ENCODE assay signal across 8 cellular contexts in the genomic region with DNA sequence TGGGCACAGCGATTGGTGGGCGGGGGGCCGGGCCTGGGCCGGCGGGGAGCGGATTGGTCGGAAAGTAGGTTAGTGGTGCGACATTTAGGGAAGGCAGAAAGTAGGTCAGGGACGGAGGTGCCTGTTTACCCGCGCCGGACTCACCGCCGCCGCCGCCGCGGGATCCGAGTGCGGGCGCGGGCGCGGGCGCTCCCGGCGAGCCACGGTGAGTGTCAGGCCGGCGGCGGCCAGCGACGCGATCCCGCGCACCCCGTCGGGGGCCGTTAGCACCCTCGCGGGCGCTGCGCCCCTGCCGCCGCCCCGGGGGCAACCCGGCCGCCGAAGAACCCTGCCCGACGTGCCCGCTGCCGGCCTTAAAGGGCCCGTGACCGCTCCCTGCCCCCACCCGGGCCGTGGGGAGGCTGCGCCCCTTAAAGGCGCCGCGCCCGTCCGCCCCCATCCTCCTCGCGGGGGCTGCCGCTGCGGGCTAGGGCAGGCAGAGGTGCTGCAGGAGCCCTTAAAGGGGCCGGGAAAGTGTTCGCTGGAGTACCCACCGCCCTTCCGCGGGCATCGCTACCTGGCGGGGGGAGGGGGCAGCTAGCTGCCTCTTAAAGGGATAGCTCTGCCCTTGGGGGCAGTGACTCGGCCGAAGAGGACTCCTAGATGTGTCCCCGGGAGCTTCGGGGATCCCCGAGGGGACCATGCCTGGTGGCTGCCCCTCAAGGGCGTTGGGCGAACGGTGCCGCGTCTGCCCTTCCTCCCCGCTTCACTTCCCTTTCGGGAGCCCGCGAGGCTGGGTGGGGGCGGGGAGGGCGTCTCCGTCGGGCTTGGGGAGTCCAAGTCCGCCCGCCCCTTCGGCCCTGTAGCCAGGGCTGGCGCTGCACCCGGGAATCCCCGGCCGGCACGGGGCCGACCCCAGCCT. TPM values are rescaled to one million over a fixed set of nuclear protein-coding genes. Genes with fewer than 3 reads are reported as not detected.
DNase-seq lines count a peak whose midpoint lies in the region; ATAC-seq and TF ChIP-seq lines count a peak whose summit lies in the region.

A gene (plus strand): TSS at position 72 of the 901 bp plus-strand sequence. CDS start 76,519 bp downstream, outside the sequence.

- TF ChIP-seq CTCF in choroid plexus epithelial cell (conservative IDR thresholded peaks at IDR 0.05; ENCODE audit: low read depth, low read length) (no peak), lower lobe of right lung (IDR thresholded peaks at IDR 0.05) (no peak)

- peak within 1 kb of the TSS; percentile 87 for H3K4me3 ChIP-seq in choroid plexus epithelial cell (ENCODE audit: low read depth, low read length)
- H3K4me3 ChIP-seq in lower lobe of right lung = peak within 1 kb of the TSS; percentile 100

- ATAC-seq in GM19463 (IDR thresholded peaks at IDR 0.05; ENCODE audit: unreplicated experiment) = peak; percentile 20
- ATAC-seq in HG03571 (IDR thresholded peaks at IDR 0.05; ENCODE audit: unreplicated experiment) = peak; percentile 28
- ATAC-seq in lower lobe of right lung = peak; percentile 18 to 35

- intact Hi-C loops in lower lobe of right lung (cut with DNase I) = no loop called here

- DNase-seq in CMK (ENCODE audit: low read depth) = peak; percentile 42
- DNase-seq in activated CD4-positive, alpha-beta T cell treated with anti-CD3 and anti-CD28 coated beads for 1 hour = peak; percentile 23
- no peak for DNase-seq in choroid plexus epithelial cell (ENCODE audit: low read depth)
- peak; percentile 84 for DNase-seq in lower lobe of right lung
- peak in 2 of 3 experiments; percentile 29 to 59 for DNase-seq in stimulated activated CD4-positive, alpha-beta T cell treated with anti-CD3 and anti-CD28 coated beads, TNF-alpha, amount 100 ng/mL, for 24 hours (ENCODE audit: low read depth in 3 of 3)
- DNase-seq in HuH-7 (ENCODE audit: low spot score) = no peak

- peaks cover 30% of the 10 kb centered on the region for H3K4me1 ChIP-seq in lower lobe of right lung

- H3K36me3 ChIP-seq in lower lobe of right lung = no peaks in the 10 kb centered on the region

- no peaks in the 10 kb centered on the region for H3K9me3 ChIP-seq in lower lobe of right lung

- peaks cover 10% of the 10 kb centered on the region for H3K27me3 ChIP-seq in lower lobe of right lung (ENCODE audit: low read depth)

- peak within 1 kb of the TSS; percentile 87 for H3K27ac ChIP-seq in lower lobe of right lung

RNA-seq across cellular contexts. Expression of the gene that starts here (rescaled TPM):
- total RNA-seq in lower lobe of right lung = 25.2 TPM

Comparison
In these comparisons a context has a peak if more than half of its experiments do, and no peak if none do; other contexts are left out.
1. DNase-seq: peak in CMK (single experiment), activated CD4-positive, alpha-beta T cell treated with anti-CD3 and anti-CD28 coated beads for 1 hour (single experiment), lower lobe of right lung (single experiment) and stimulated activated CD4-positive, alpha-beta T cell treated with anti-CD3 and anti-CD28 coated beads, TNF-alpha, amount 100 ng/mL, for 24 hours (2 of 3); none in choroid plexus epithelial cell (single experiment) and HuH-7 (single experiment).
2. Peak in every context shown above with its lines, with median percentiles within 50 percentile points of each other: ATAC-seq.